Comparison of ENCODE assay signal across 32 cellular contexts in genomic region chrY:19706273-19706672, GRCh38. TPM values are rescaled to one million over a fixed set of nuclear protein-coding genes. Genes with fewer than 3 reads are reported as not detected.
"Had no signal": no experiment of that assay in that cellular context is flagged by ENCODE, and none has a peak within 500 bp of the region (broad histone marks: within the 10 kb centered on the region; RNA-seq: fewer than 3 reads in every experiment).

No MANE protein-coding gene starts in this region.

- H3K27ac Mint-ChIP-seq: immature natural killer cell; mesothelial cell of epicardium; naive B cell; natural killer cell; nephron progenitor cell; neural progenitor cell; progenitor cell of endocrine pancreas; stimulated activated naive B cell treated with anti-CD40 and anti-IgM and Interleukin-4, amounts not matched to agents 10 μg/mL and 1 μg/mL and 100 μg/mL, for 72 hours had no signal

- H3K4me3 ChIP-seq: lung, neural progenitor cell, ovary, skin epidermis, stomach, testis, thyroid gland, transverse colon, upper lobe of left lung, vagina had no signal

- DNase-seq: hypothalamus; immature natural killer cell; kidney; mesendoderm; naive B cell; natural killer cell; nephron progenitor cell; occipital lobe; ovary; stimulated activated CD4-positive, alpha-beta T cell treated with anti-CD3 and anti-CD28 coated beads, Interleukin-12 subunit alpha, Interleukin-12 subunit beta, amount 100 ng/mL, for 4 hours; stimulated activated CD4-positive, alpha-beta T cell treated with anti-CD3 and anti-CD28 coated beads, Interleukin-15, amount 100 ng/mL, for 24 hours; stimulated activated CD4-positive, alpha-beta T cell treated with anti-CD3 and anti-CD28 coated beads, Interleukin-2, amount 100 ng/mL, for 24 hours; stimulated activated CD4-positive, alpha-beta T cell treated with anti-CD3 and anti-CD28 coated beads, Interleukin-4, amount 100 ng/mL, for 1 hour; stimulated activated naive B cell treated with anti-CD40 and anti-IgM and Interleukin-4, amounts not matched to agents 10 μg/mL and 1 μg/mL and 100 μg/mL, for 72 hours; stimulated activated naive CD8-positive, alpha-beta T cell treated with anti-CD3 and anti-CD28 coated beads, Interleukin-15, Interleukin-2, amounts not matched to agents 100 U/mL and 50 U/mL, for 24 hours; stomach; testis; thyroid gland; transverse colon had no signal

- H3K9me3 Mint-ChIP-seq: immature natural killer cell; mesothelial cell of epicardium; naive B cell; natural killer cell; nephron progenitor cell; neural progenitor cell; stimulated activated naive B cell treated with anti-CD40 and anti-IgM and Interleukin-4, amounts not matched to agents 10 μg/mL and 1 μg/mL and 100 μg/mL, for 72 hours had no signal

- H3K27me3 Mint-ChIP-seq: naive B cell; progenitor cell of endocrine pancreas; stimulated activated naive B cell treated with anti-CD40 and anti-IgM and Interleukin-4, amounts not matched to agents 10 μg/mL and 1 μg/mL and 100 μg/mL, for 72 hours had no signal

- H3K36me3 ChIP-seq: neural progenitor cell, ovary, thyroid gland, vagina had no signal

- H3K27ac ChIP-seq: neural progenitor cell, neutrophil, ovary, skin epidermis, stomach, testis, thyroid gland, transverse colon, upper lobe of left lung, vagina had no signal

- H3K4me1 ChIP-seq: neural progenitor cell, stomach, testis, thyroid gland, transverse colon, upper lobe of left lung, vagina had no signal

- ATAC-seq: natural killer cell; right cardiac atrium; sciatic nerve; stimulated activated naive B cell treated with anti-CD40 and anti-IgM and Interleukin-4, amounts not matched to agents 10 μg/mL and 1 μg/mL and 100 μg/mL, for 72 hours; stimulated activated naive CD8-positive, alpha-beta T cell treated with anti-CD3 and anti-CD28 coated beads, Interleukin-15, Interleukin-2, amounts not matched to agents 100 U/mL and 50 U/mL, for 24 hours had no signal

- H3K27me3 ChIP-seq: neural progenitor cell, neutrophil, ovary, stomach, testis, thyroid gland, transverse colon, upper lobe of left lung, vagina had no signal

- H3K4me1 Mint-ChIP-seq: immature natural killer cell; mesothelial cell of epicardium; natural killer cell; nephron progenitor cell; neural progenitor cell; stimulated activated naive B cell treated with anti-CD40 and anti-IgM and Interleukin-4, amounts not matched to agents 10 μg/mL and 1 μg/mL and 100 μg/mL, for 72 hours had no signal

- H3K4me3 Mint-ChIP-seq: immature natural killer cell; mesothelial cell of epicardium; naive B cell; natural killer cell; nephron progenitor cell; neural progenitor cell; stimulated activated naive B cell treated with anti-CD40 and anti-IgM and Interleukin-4, amounts not matched to agents 10 μg/mL and 1 μg/mL and 100 μg/mL, for 72 hours had no signal

- H3K9me3 ChIP-seq: neutrophil, ovary, stomach, testis, thyroid gland, transverse colon, upper lobe of left lung, vagina had no signal

- H3K36me3 Mint-ChIP-seq: mesothelial cell of epicardium, naive B cell, natural killer cell, neural progenitor cell had no signal

RNA-seq across cellular contexts. Expression of gene KDM5D, which starts 38.3 kb away (rescaled TPM):
- total RNA-seq: kidney, mesothelial cell of epicardium, mononuclear cell, occipital lobe, progenitor cell of endocrine pancreas, renal cortical epithelial cell, sciatic nerve, urinary bladder, vagina had no signal
- polyA plus RNA-seq: immature natural killer cell, ovary had no signal
